ENCODE assay signal across 8 cellular contexts in genomic region chr6:108518714-108519576, GRCh38. TPM values are rescaled to one million over a fixed set of nuclear protein-coding genes. Genes with fewer than 3 reads are reported as not detected.
DNase-seq lines count a peak whose midpoint lies in the region; FAIRE-seq and TF ChIP-seq lines count a peak whose summit lies in the region.

No MANE protein-coding gene starts in this region.

- H3K4me2 ChIP-seq in OCI-LY1 (ENCODE audit: low read length) (no peak overlapping the region), fibroblast of lung (ENCODE audit: extremely low read depth, insufficient read depth, low read length) (no peak overlapping the region)

- CTCF ChIA-PET in A673 (lab: Charles Lee): interaction anchor here (0.8 kb wide), 1 partner anchor 553 kb away, joined by 3 read pairs; no protein-coding TSS in a partner anchor

- no peaks in the 10 kb centered on the region for H3K9me3 ChIP-seq in A673 (ENCODE audit: low read depth, low read length, poor library complexity, severe bottlenecking)
- H3K9me3 ChIP-seq in OCI-LY1 (ENCODE audit: low read length): no peaks in the 10 kb centered on the region
- no peaks in the 10 kb centered on the region for H3K9me3 ChIP-seq in fibroblast of lung (ENCODE audit: control insufficient read depth, insufficient read depth, low read depth, low read length)

- no TSS peak for BruUV-seq in A673 (replicated peaks; lab: Mats Ljungman, UMichigan)

- DNase-seq in A673 (ENCODE audit: low spot score) (peak; percentile 61), GM12864 (ENCODE audit: low read depth) (no peak), fibroblast of lung (ENCODE audit: low read depth in 2 of 2) (peak; percentile 12 to 25), frontal cortex (ENCODE audit: low spot score in 2 of 2) (no peak), GM20000 (ENCODE audit: low spot score) (no peak), NCI-H446 treated with DMSO at 0.1 percent for 48 hours (lab: John Stamatoyannopoulos, UW) (no peak), head of caudate nucleus (no peak)

- H3K4me3 ChIP-seq in A673 (ENCODE audit: low read depth, low read length, poor library complexity, severe bottlenecking) (no peak overlapping the region), GM12864 (ENCODE audit: low read depth, low read length) (no peak overlapping the region), OCI-LY1 (ENCODE audit: low read depth, low read length, poor library complexity, severe bottlenecking) (no peak overlapping the region), fibroblast of lung (replicated peaks in 1 of 4; ENCODE audit: control extremely low read depth in 1 of 4, insufficient read depth in 1 of 4, low read depth in 3 of 4, low read length in 4 of 4) (no peak overlapping the region)

- H3K9ac ChIP-seq in OCI-LY1 (ENCODE audit: low read length) (no peak overlapping the region), fibroblast of lung (ENCODE audit: insufficient read depth, low read length) (no peak overlapping the region)

- intact Hi-C loops in A673 (cut with micrococcal nuclease; ENCODE audit: unreplicated experiment) (no loop called here), head of caudate nucleus (cut with DNase I) (no loop called here)

- no peaks in the 10 kb centered on the region for H3F3A ChIP-seq in OCI-LY1 (ENCODE audit: insufficient read depth, low read length)

- H3K27me3 ChIP-seq in A673 (replicated peaks; ENCODE audit: insufficient read depth, low read depth, low read length, poor library complexity) (no peaks in the 10 kb centered on the region), OCI-LY1 (ENCODE audit: insufficient read depth, low read length) (no peaks in the 10 kb centered on the region), fibroblast of lung (ENCODE audit: control insufficient read depth, insufficient read depth, low read length) (no peaks in the 10 kb centered on the region)

- H3K4me1 ChIP-seq in A673 (ENCODE audit: insufficient read depth, low read length, poor library complexity, severe bottlenecking) (no peaks in the 10 kb centered on the region), OCI-LY1 (ENCODE audit: insufficient read depth, low read length, severe bottlenecking) (no peaks in the 10 kb centered on the region), fibroblast of lung (ENCODE audit: control insufficient read depth, extremely low read depth, insufficient read depth, low read length) (no peaks in the 10 kb centered on the region)

- H3K36me3 ChIP-seq in A673 (ENCODE audit: insufficient read depth, low read length, poor library complexity, severe bottlenecking) (no peaks in the 10 kb centered on the region), OCI-LY1 (ENCODE audit: insufficient read depth, low read length) (no peaks in the 10 kb centered on the region), fibroblast of lung (ENCODE audit: control insufficient read depth, insufficient read depth, low read length) (no peaks in the 10 kb centered on the region)

- H4K20me1 ChIP-seq in OCI-LY1 (ENCODE audit: insufficient read depth, low read length): no peaks in the 10 kb centered on the region
- no peaks in the 10 kb centered on the region for H4K20me1 ChIP-seq in fibroblast of lung (ENCODE audit: control insufficient read depth, extremely low read depth, insufficient read depth, low read length)

- no peak overlapping the region for H3K27ac ChIP-seq in A673 (ENCODE audit: low read depth, low read length, poor library complexity, severe bottlenecking)
- no peak overlapping the region for H3K27ac ChIP-seq in OCI-LY1 (ENCODE audit: low read depth, low read length, poor library complexity, severe bottlenecking)
- no peak overlapping the region for H3K27ac ChIP-seq in fibroblast of lung (ENCODE audit: insufficient read depth, low read length)

- FAIRE-seq in frontal cortex (lab: Jason Lieb, UNC): no peak

- TF ChIP-seq CTCF in A673 (conservative IDR thresholded peaks at IDR 0.05; ENCODE audit: low read depth, low read length) (peak; percentile 71), GM12864 (IDR thresholded peaks at IDR 0.05; ENCODE audit: low read depth, low read length, missing control alignments) (peak; percentile 63), OCI-LY1 (IDR thresholded peaks at IDR 0.05; ENCODE audit: low read length) (peak; percentile 69), fibroblast of lung (conservative IDR thresholded peaks at IDR 0.05 in 1 of 2, IDR thresholded peaks at IDR 0.05 in 1 of 2; ENCODE audit: low read depth in 1 of 2, low read length in 2 of 2) (peak; percentile 46 to 56), GM20000 (IDR thresholded peaks at IDR 0.05; ENCODE audit: extremely low read depth, missing control alignments) (no peak)

- H2AFZ ChIP-seq in OCI-LY1 (ENCODE audit: low read length): peak overlapping the region; percentile 63; the same call in 1 of the 2 replicates
- H2AFZ ChIP-seq in fibroblast of lung (ENCODE audit: low read length): no peak overlapping the region

- H3K9me2 ChIP-seq in OCI-LY1 (ENCODE audit: low read depth, low read length): no peaks in the 10 kb centered on the region

- POLR2A ChIA-PET in A673 (lab: Charles Lee; ENCODE audit: low non-redundant PET): no interaction called here

- H3K79me2 ChIP-seq in OCI-LY1 (ENCODE audit: insufficient read depth, low read length) (no peaks in the 10 kb centered on the region), fibroblast of lung (ENCODE audit: control insufficient read depth, insufficient read depth, low read length) (no peaks in the 10 kb centered on the region)

RNA-seq across cellular contexts. Expression of gene FOXO3, which starts 41.8 kb away (rescaled TPM):
- total RNA-seq in A673 (2021): 16.8 and 19.3 TPM in 2 replicates
- 53.7 and 63.9 TPM in 2 replicates for total RNA-seq in fibroblast of lung
- 36.9 and 49.5 TPM in 2 replicates for polyA plus RNA-seq in fibroblast of lung
- 28.1 and 46.7 TPM in 2 replicates for polyA plus RNA-seq in fibroblast of lung (2012)
- 241 and 323 TPM in 2 replicates for polyA minus RNA-seq in fibroblast of lung (ENCODE audit: low replicate concordance)
- total RNA-seq in frontal cortex: 40.4 TPM

Comparison
In these comparisons a context has a peak if more than half of its experiments do, and no peak if none do; other contexts are left out.
1. DNase-seq: peak in A673 (single experiment) and fibroblast of lung (2 of 2); none in GM12864 (single experiment), frontal cortex (0 of 2), GM20000 (single experiment), NCI-H446 treated with DMSO at 0.1 percent for 48 hours (single experiment) and head of caudate nucleus (0 of 42).